Comparison of ENCODE assay signal across 23 cellular contexts in the genomic region with DNA sequence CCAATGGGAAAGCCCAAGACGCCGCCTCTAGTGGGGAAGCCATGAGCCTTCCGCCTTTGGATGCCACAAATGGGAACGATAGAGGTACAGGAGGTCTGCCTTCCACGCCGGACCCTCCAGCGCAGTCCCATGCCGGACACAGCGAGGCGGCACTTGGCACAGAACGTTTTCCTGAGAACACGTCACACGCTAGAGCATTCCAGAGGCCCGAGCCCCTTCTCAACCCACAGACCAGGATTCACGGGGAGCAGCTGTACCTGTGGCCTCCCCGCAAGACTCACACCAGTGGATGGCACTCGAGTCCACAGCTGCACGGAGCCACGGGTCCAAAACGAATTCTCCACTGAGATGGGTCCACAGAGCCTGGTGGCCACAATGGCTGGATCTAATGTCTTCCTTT. TPM values are rescaled to one million over a fixed set of nuclear protein-coding genes. Genes with fewer than 3 reads are reported as not detected.
DNase-seq lines count a peak whose midpoint lies in the region; ATAC-seq, FAIRE-seq and TF ChIP-seq lines count a peak whose summit lies in the region.
"Had no signal": no experiment of that assay in that cellular context is flagged by ENCODE, and none has a peak within 500 bp of the region (broad histone marks: within the 10 kb centered on the region; RNA-seq: fewer than 3 reads in every experiment).

No MANE protein-coding gene starts in this region.

- dilution Hi-C loops in IMR-90 (cut with HindIII; ENCODE audit: low sequenced_read_pairs, unreplicated experiment) = no loop called here

- no peaks in the 10 kb centered on the region for H3K79me2 ChIP-seq in H1 (ENCODE audit: control insufficient read depth in 1 of 2, insufficient read depth in 2 of 2, low read length in 2 of 2)

- POLR2A ChIA-PET in IMR-90 (lab: Charles Lee; ENCODE audit: unreplicated experiment) (no interaction called here), H1 (lab: Charles Lee; ENCODE audit: partially characterized antibody) (no interaction called here)

- H4K5ac ChIP-seq in IMR-90 (ENCODE audit: low read depth, low read length) = no peak overlapping the region
- no peak overlapping the region for H4K5ac ChIP-seq in H1 (ENCODE audit: insufficient read length, low read depth, low read length)

- H3K27ac ChIP-seq in IMR-90 (ENCODE audit: insufficient read depth, low read length) (no peak overlapping the region), H1 (ENCODE audit: low read depth, low read length) (no peak overlapping the region), neuronal stem cell (replicated peaks; ENCODE audit: low read length) (no peak overlapping the region)
- H3K27ac ChIP-seq: BLaER1 had no signal

- H4K20me1 ChIP-seq in IMR-90 (ENCODE audit: insufficient read depth, low read length) (no peaks in the 10 kb centered on the region), H1 (replicated peaks in 1 of 2; ENCODE audit: control insufficient read depth in 1 of 2, insufficient read depth in 2 of 2, low read length in 2 of 2) (peaks cover 2% of the 10 kb centered on the region in 2 experiments)
- H4K20me1 ChIP-seq: BLaER1 had no signal

- H3K4me3 ChIP-seq in IMR-90 (ENCODE audit: insufficient read depth, low read depth, low read length) = no peak overlapping the region
- H3K4me3 ChIP-seq in H1 (ENCODE audit: extremely low read depth in 1 of 4, insufficient read depth in 2 of 4, low read depth in 3 of 4, low read length in 4 of 4) = no peak overlapping the region
- H3K4me3 ChIP-seq in neuronal stem cell (ENCODE audit: low read length in 2 of 2) = no peak overlapping the region
- H3K4me3 ChIP-seq: BLaER1 had no signal

- H3K18ac ChIP-seq in IMR-90 (ENCODE audit: low read depth, low read length) = no peak overlapping the region
- no peak overlapping the region for H3K18ac ChIP-seq in H1 (ENCODE audit: extremely low read depth, low read length)
- peak overlapping the region; percentile 27 for H3K18ac ChIP-seq in neuronal stem cell (ENCODE audit: low read length)

- CTCF ChIA-PET in IMR-90 (lab: Yijun Ruan, JAX) = no interaction called here
- CTCF ChIA-PET in H1 (lab: Charles Lee; ENCODE audit: partially characterized antibody) = interaction anchor here (0.9 kb wide), 1 partner anchor 64 kb away, joined by 4 read pairs; no protein-coding TSS in a partner anchor

- no peaks in the 10 kb centered on the region; the same call in 1 of the 2 replicates for H3K23me2 ChIP-seq in H1 (ENCODE audit: low read depth, low read length)

- H2AFZ ChIP-seq in IMR-90 (replicated peaks; ENCODE audit: low read length, poor library complexity) (no peak overlapping the region), H1 (ENCODE audit: low read length) (no peak overlapping the region), neuronal stem cell (ENCODE audit: low read length) (no peak overlapping the region)

- ATAC-seq in IMR-90 (ENCODE audit: low read depth) (no peak), HG03108 (IDR thresholded peaks at IDR 0.05; ENCODE audit: unreplicated experiment) (no peak)
- no peak for ATAC-seq in stimulated activated naive CD8-positive, alpha-beta T cell treated with anti-CD3 and anti-CD28 coated beads, Interleukin-15, Interleukin-2, amounts not matched to agents 100 U/mL and 50 U/mL, for 24 hours

- H3K4me1 ChIP-seq in IMR-90 (ENCODE audit: control insufficient read depth, insufficient read depth, low read length) = no peaks in the 10 kb centered on the region
- peaks cover 0 to 3% (median 1%) of the 10 kb centered on the region in 4 experiments; a peak in 2 of 7 replicates for H3K4me1 ChIP-seq in H1 (replicated peaks in 1 of 4; ENCODE audit: control insufficient read depth in 3 of 4, insufficient read depth in 4 of 4, low read length in 3 of 4)
- H3K4me1 ChIP-seq in neuronal stem cell (ENCODE audit: control insufficient read depth in 2 of 2, insufficient read depth in 1 of 2, low read depth in 1 of 2, low read length in 2 of 2) = peaks cover 2 to 4% of the 10 kb centered on the region in 2 donors
- H3K4me1 ChIP-seq: BE2C had no signal

- 92% methylated on average over 10 of the region's 20 CpGs; no CpG with 5 or more reads in 1 of the 2 experiments for WGBS in IMR-90 (ENCODE audit: extremely low coverage in 2 of 2, insufficient read length in 1 of 2), 2 experiments
- WGBS in H1 (ENCODE audit: extremely low coverage in 1 of 2, insufficient coverage in 1 of 2, insufficient read length in 1 of 2, insufficient replicate concordance in 2 of 2, low coverage in 1 of 2, low lambda C conversion rate in 2 of 2, missing lambda C conversion rate in 1 of 2), 2 experiments = 94% methylated on average over 17 of the region's 20 CpGs; no CpG with 5 or more reads in 1 of the 2 experiments
- WGBS in neuronal stem cell (ENCODE audit: extremely low coverage in 2 of 2, insufficient read length in 2 of 2, insufficient replicate concordance in 1 of 2), 2 donors = no CpG with 5 or more reads among the region's 20 CpGs

- no peak overlapping the region for H2BK5ac ChIP-seq in IMR-90 (ENCODE audit: low read depth, low read length, poor library complexity, severe bottlenecking)
- H2BK5ac ChIP-seq in H1 (ENCODE audit: low read depth, low read length) = no peak overlapping the region
- H2BK5ac ChIP-seq in neuronal stem cell (ENCODE audit: low read length) = no peak overlapping the region

- no peak for TF ChIP-seq POLR2A in IMR-90 (IDR thresholded peaks at IDR 0.05; ENCODE audit: low read depth, low read length)
- no peak for TF ChIP-seq POLR2A in H1 (IDR thresholded peaks at IDR 0.05; ENCODE audit: control extremely low read depth in 1 of 2, low read depth in 2 of 2, low read length in 2 of 2)

- H3K27me3 ChIP-seq in IMR-90 (ENCODE audit: control insufficient read depth, insufficient read depth, low read length) (no peaks in the 10 kb centered on the region), H1 (replicated peaks in 1 of 4; ENCODE audit: control insufficient read depth in 3 of 4, extremely low read depth in 1 of 4, insufficient read depth in 3 of 4, low read length in 3 of 4) (no peaks in the 10 kb centered on the region), neuronal stem cell (ENCODE audit: control insufficient read depth in 3 of 3, insufficient read depth in 3 of 3, low read depth in 1 of 3, low read length in 3 of 3) (no peaks in the 10 kb centered on the region)
- H3K27me3 ChIP-seq: BE2C, BLaER1 had no signal

- no peak for TF ChIP-seq EP300 in H1 (IDR thresholded peaks at IDR 0.05; ENCODE audit: borderline replicate concordance in 1 of 2, low read depth in 2 of 2, low read length in 2 of 2)

- no peak overlapping the region for H3K4ac ChIP-seq in IMR-90 (ENCODE audit: low read depth, low read length)
- no peak overlapping the region for H3K4ac ChIP-seq in H1 (replicated peaks; ENCODE audit: insufficient read length, low read depth, low read length)
- H3K4ac ChIP-seq in neuronal stem cell (ENCODE audit: low read length) = no peak overlapping the region

- H2BK15ac ChIP-seq in IMR-90 (ENCODE audit: low read depth, low read length) = no peak overlapping the region
- H2BK15ac ChIP-seq in H1 (ENCODE audit: low read length) = no peak overlapping the region
- H2BK15ac ChIP-seq in neuronal stem cell (ENCODE audit: low read length) = no peak overlapping the region

- no peak overlapping the region for H3K23ac ChIP-seq in IMR-90 (ENCODE audit: low read depth, low read length)
- no peak overlapping the region for H3K23ac ChIP-seq in H1 (ENCODE audit: insufficient read length)
- H3K23ac ChIP-seq in neuronal stem cell (ENCODE audit: low read depth, low read length, poor library complexity) = no peak overlapping the region

- TF ChIP-seq RAD21 in IMR-90 (IDR thresholded peaks at IDR 0.05; ENCODE audit: low read length) (no peak), H1 (IDR thresholded peaks at IDR 0.05 in 1 of 2, conservative IDR thresholded peaks at IDR 0.05 in 1 of 2; ENCODE audit: low read depth in 2 of 2, low read length in 2 of 2) (no peak)

- BruUV-seq in IMR-90 (replicated peaks; lab: Mats Ljungman, UMichigan) = no TSS peak

- H2BK12ac ChIP-seq in H1 (ENCODE audit: low read depth, low read length) (no peak overlapping the region), neuronal stem cell (ENCODE audit: low read length) (no peak overlapping the region)

- no peak overlapping the region for H2BK20ac ChIP-seq in IMR-90 (ENCODE audit: low read depth, low read length)
- no peak overlapping the region for H2BK20ac ChIP-seq in H1 (ENCODE audit: low read length)

- H3K9me3 ChIP-seq in IMR-90 (ENCODE audit: control insufficient read depth, insufficient read depth, low read length) (no peaks in the 10 kb centered on the region), H1 (ENCODE audit: insufficient read depth in 2 of 2, low read depth in 1 of 2, low read length in 1 of 2) (no peaks in the 10 kb centered on the region), neuronal stem cell (replicated peaks in 1 of 2; ENCODE audit: control insufficient read depth in 2 of 2, insufficient read depth in 1 of 2, low read depth in 1 of 2, low read length in 2 of 2) (no peaks in the 10 kb centered on the region)
- H3K9me3 ChIP-seq: BE2C had no signal

- TF ChIP-seq CTCF in IMR-90 (conservative IDR thresholded peaks at IDR 0.05; ENCODE audit: low read depth, low read length) (no peak), H1 (IDR thresholded peaks at IDR 0.05; ENCODE audit: control extremely low read depth in 1 of 3, insufficient read depth in 1 of 3, low read depth in 1 of 3, low read length in 3 of 3) (no peak)

- DNase-seq in IMR-90 (no peak), H1 (ENCODE audit: low read depth in 1 of 2, low spot score in 2 of 2) (no peak), neuronal stem cell (ENCODE audit: low spot score) (no peak), SIG-M5 treated with dmso at 0.1 percent for 504 hours (lab: John Stamatoyannopoulos, UW; ENCODE audit: unreplicated experiment) (no peak)
- no peak for DNase-seq in stimulated activated naive CD8-positive, alpha-beta T cell treated with anti-CD3 and anti-CD28 coated beads, Interleukin-15, Interleukin-2, amounts not matched to agents 100 U/mL and 50 U/mL, for 24 hours
- DNase-seq: 8988T; ACHN; BE2C; C1 segment of cervical spinal cord; CD4-positive, alpha-beta memory T cell; CD4-positive, CD25-positive, alpha-beta regulatory T cell; CD8-positive, alpha-beta memory T cell; COR-L47; DMS 273 treated with DMSO at 0.1 percent for 48 hours; DMS79 treated with DMSO at 0.1 percent for 48 hours; GF-D8 had no signal

- intact Hi-C loops in IMR-90 (cut with micrococcal nuclease) = no loop called here

- peak overlapping the region; percentile 9 for H2AK9ac ChIP-seq in IMR-90 (replicated peaks; ENCODE audit: low read depth, low read length, poor library complexity)

- H3K14ac ChIP-seq in IMR-90 (replicated peaks; ENCODE audit: low read depth, low read length) = no peak overlapping the region
- H3K14ac ChIP-seq in H1 (ENCODE audit: insufficient read length) = no peak overlapping the region
- peak overlapping the region; percentile 48 for H3K14ac ChIP-seq in neuronal stem cell (ENCODE audit: low read length)

- FAIRE-seq in H1 (lab: Jason Lieb, UNC) = no peak
- FAIRE-seq: A204.1, G401.6, GM12891, GM19239 had no signal

- H3K79me1 ChIP-seq in IMR-90 (ENCODE audit: low read depth in 1 of 2, low read length in 2 of 2) (no peaks in the 10 kb centered on the region), H1 (ENCODE audit: low read depth, low read length) (no peaks in the 10 kb centered on the region), neuronal stem cell (ENCODE audit: low read depth, low read length) (no peaks in the 10 kb centered on the region)

- no peak overlapping the region for H4K91ac ChIP-seq in IMR-90 (ENCODE audit: insufficient read depth, low read depth, low read length)
- H4K91ac ChIP-seq in H1 (replicated peaks; ENCODE audit: insufficient read length, low read length) = no peak overlapping the region
- no peak overlapping the region for H4K91ac ChIP-seq in neuronal stem cell (ENCODE audit: low read depth, low read length, poor library complexity)

- H4K8ac ChIP-seq in IMR-90 (ENCODE audit: low read depth in 2 of 2, low read length in 2 of 2) (no peak overlapping the region), H1 (ENCODE audit: extremely low read depth, insufficient read depth, low read length) (peak overlapping the region; percentile 48; the same call in 1 of the 2 replicates), neuronal stem cell (ENCODE audit: low read depth, low read length) (no peak overlapping the region)

- in situ Hi-C loops in IMR-90 (cut with MboI; ENCODE audit: low sequenced_read_pairs) = loop anchor here (25.0 kb wide), 1 partner anchor 511 kb away; no protein-coding TSS in a partner anchor

- H3K9me1 ChIP-seq in IMR-90 (ENCODE audit: insufficient read depth, low read length) = no peaks in the 10 kb centered on the region; the same call in 1 of the 2 replicates

- H2AK5ac ChIP-seq in IMR-90 (ENCODE audit: low read depth, low read length) = no peak overlapping the region
- no peak overlapping the region for H2AK5ac ChIP-seq in H1 (ENCODE audit: low read depth, low read length)
- no peak overlapping the region for H2AK5ac ChIP-seq in neuronal stem cell (ENCODE audit: low read depth, low read length)

- H3K56ac ChIP-seq in IMR-90 (ENCODE audit: extremely low read depth, insufficient read depth, low read length) (no peak overlapping the region), H1 (replicated peaks; ENCODE audit: insufficient read length, low read depth, low read length) (no peak overlapping the region)

- no peak overlapping the region for H3K4me2 ChIP-seq in IMR-90 (ENCODE audit: low read depth, low read length)
- H3K4me2 ChIP-seq in H1 (ENCODE audit: insufficient read depth in 1 of 2, low read depth in 2 of 2, low read length in 2 of 2) = no peak overlapping the region
- H3K4me2 ChIP-seq in neuronal stem cell (ENCODE audit: insufficient read depth, low read length, poor library complexity, severe bottlenecking) = no peak overlapping the region
- H3K4me2 ChIP-seq: BLaER1 had no signal

- H3K36me3 ChIP-seq in IMR-90 (ENCODE audit: control insufficient read depth, insufficient read depth, low read length) (peaks cover 25% of the 10 kb centered on the region), H1 (ENCODE audit: control insufficient read depth in 2 of 4, insufficient read depth in 4 of 4, low read length in 3 of 4) (peaks cover 5 to 10% (median 8%) of the 10 kb centered on the region in 4 experiments; a peak in 6 of 8 replicates), neuronal stem cell (replicated peaks in 1 of 2; ENCODE audit: control insufficient read depth in 2 of 2, insufficient read depth in 2 of 2, low read length in 2 of 2) (peaks cover 14 to 34% of the 10 kb centered on the region in 2 donors)

- H3K9ac ChIP-seq in IMR-90 (ENCODE audit: low read depth, low read length) = no peak overlapping the region
- no peak overlapping the region for H3K9ac ChIP-seq in H1 (replicated peaks in 1 of 4; ENCODE audit: extremely low read depth in 1 of 4, low read depth in 3 of 4, low read length in 3 of 4)
- H3K9ac ChIP-seq in neuronal stem cell (ENCODE audit: low read depth, low read length, poor library complexity) = no peak overlapping the region
- H3K9ac ChIP-seq: BLaER1 had no signal

- H2BK120ac ChIP-seq in IMR-90 (ENCODE audit: low read depth, low read length) (no peak overlapping the region), H1 (replicated peaks; ENCODE audit: low read depth, low read length) (no peak overlapping the region), neuronal stem cell (ENCODE audit: low read depth, low read length) (no peak overlapping the region)

RNA-seq across cellular contexts. Expression of a gene that starts 31.5 kb away (rescaled TPM):
- total RNA-seq in IMR-90 (2012; rRNA removed) = under 0.01 TPM in 2 replicates
- polyA plus RNA-seq in IMR-90 (2012; rRNA removed) (0.03 TPM in 1 of 2 replicates, not detected in the other), H1 (2011; rRNA removed) (2.7 and 4.5 TPM in 2 replicates)
- 0.02 TPM in 2 replicates for polyA plus RNA-seq in IMR-90 (2012; cell fraction: cytosol; rRNA removed)
- polyA plus RNA-seq in IMR-90 (2012; cell fraction: nucleus; rRNA removed; ENCODE audit: low replicate concordance) = 0.16 TPM in 2 replicates
- 4.5 and 5.6 TPM in 2 replicates for total RNA-seq in H1 (2021; fragmentation: NEBNext Ultra II Directional; extraction: Animal tissue kit (Norgen Biotek cat#: 25700))
- polyA plus RNA-seq in H1 (2011; cell fraction: cytosol; rRNA removed) = 2.8 TPM
- 4.9 TPM for polyA plus RNA-seq in H1 (2011; cell fraction: nucleus; rRNA removed)
- 2.6 to 5.4 TPM (median 5.1 TPM) in 4 replicates for polyA plus RNA-seq in H1 (2012, experiment 1 of 2)
- 4.1 TPM for polyA plus RNA-seq in H1 (2012, experiment 2 of 2)
- polyA plus RNA-seq in H1 (2013, experiment 1 of 2) = 1.8 TPM
- polyA plus RNA-seq in H1 (2013, experiment 2 of 2) = 1.7 TPM
- 2.7 and 3.5 TPM in 2 replicates for polyA minus RNA-seq in H1 (2011; rRNA and poly(A)+ RNA removed)
- 3.4 TPM for polyA minus RNA-seq in H1 (2011; cell fraction: cytosol; rRNA and poly(A)+ RNA removed)
- 3.7 TPM for polyA minus RNA-seq in H1 (2011; cell fraction: nucleus; rRNA and poly(A)+ RNA removed)
- 0.47 TPM for polyA plus RNA-seq in neuronal stem cell (2013, experiment 1 of 2)
- 0.46 TPM for polyA plus RNA-seq in neuronal stem cell (2013, experiment 2 of 2)
- polyA plus RNA-seq: AG04450; CD8-positive, alpha-beta memory T cell had no signal
